In genomic region chr7:95776561-95777185, GRCh38 we compare ENCODE assay signal across 22 cellular contexts. TPM values are rescaled to one million over a fixed set of nuclear protein-coding genes. Genes with fewer than 3 reads are reported as not detected.
"Had no signal": no experiment of that assay in that cellular context is flagged by ENCODE, and none has a peak within 500 bp of the region (broad histone marks: within the 10 kb centered on the region; RNA-seq: fewer than 3 reads in every experiment).

No MANE protein-coding gene starts in this region.

- DNase-seq: activated CD4-positive, alpha-beta memory T cell treated with anti-CD3 and anti-CD28 coated beads for 36 hours; activated CD4-positive, alpha-beta T cell treated with anti-CD3 and anti-CD28 coated beads for 4 hours; activated CD4-positive, CD25-positive, alpha-beta regulatory T cell; activated effector memory CD4-positive, alpha-beta T cell treated with Interleukin-2 at 50 U/mL for 16 hours; activated naive CD4-positive, alpha-beta T cell treated with anti-CD3 and anti-CD28 coated beads for 36 hours; activated naive CD8-positive, alpha-beta T cell treated with anti-CD3 and anti-CD28 coated beads, Interleukin-2, amount 10 ng/mL, durations not matched to agents 7 days and 5 days; activated T-cell treated with anti-CD3 and anti-CD28 coated beads, Interleukin-2, amount 50 U/mL, for 48 hours; amniotic stem cell; effector CD4-positive, alpha-beta T cell; gastrocnemius medialis; hippocampal formation; left ventricle myocardium superior; ovary; right lobe of liver; small intestine; stimulated activated CD4-positive, alpha-beta T cell treated with anti-CD3 and anti-CD28 coated beads, Interleukin-2, amount 100 ng/mL, for 24 hours; stomach; trophoblast cell had no signal

- H3K4me1 ChIP-seq: right lobe of liver had no signal

- H3K9me3 ChIP-seq: esophagus muscularis mucosa, gastrocnemius medialis, neutrophil, ovary, right lobe of liver, stomach, vagina had no signal

- H3K36me3 ChIP-seq: esophagus muscularis mucosa, gastrocnemius medialis, neutrophil, ovary, right lobe of liver, stomach, vagina had no signal

- H3K4me3 ChIP-seq: esophagus muscularis mucosa, gastrocnemius medialis, ovary, right lobe of liver, stomach, vagina had no signal

- ATAC-seq: left ventricle myocardium superior; right lobe of liver; stimulated activated memory B cell treated with anti-CD40 and anti-IgM and Interleukin-4, amounts not matched to agents 10 μg/mL and 1 μg/mL and 100 μg/mL, for 72 hours had no signal

- H3K27ac ChIP-seq: esophagus muscularis mucosa, gastrocnemius medialis, neutrophil, ovary, right lobe of liver, vagina had no signal

- H3K27me3 ChIP-seq: gastrocnemius medialis, ovary, right lobe of liver, vagina had no signal

RNA-seq across cellular contexts. Expression of gene DYNC1I1, which starts 4.3 kb away (rescaled TPM):
- total RNA-seq: activated CD4-positive, alpha-beta memory T cell treated with anti-CD3 and anti-CD28 coated beads for 36 hours; activated naive CD4-positive, alpha-beta T cell treated with anti-CD3 and anti-CD28 coated beads for 36 hours; activated naive CD8-positive, alpha-beta T cell treated with anti-CD3 and anti-CD28 coated beads, Interleukin-2, amount 10 ng/mL, durations not matched to agents 7 days and 5 days had no signal
